2 cellular contexts compared by ENCODE assay signal in genomic region chr5:55146543-55147151, GRCh38.
TF ChIP-seq lines count a peak whose summit lies in the region.

No MANE protein-coding gene starts in this region.

TF ChIP-seq in Ishikawa, 13 proteins besides CTCF, POLR2A, EP300 and RAD21:
- TF ChIP-seq TEAD4 (IDR thresholded peaks at IDR 0.05) (no peak), FOXM1 (IDR thresholded peaks at IDR 0.05; ENCODE audit: borderline replicate concordance, low read depth) (no peak)

TF ChIP-seq in endothelial cell of umbilical vein, 7 proteins besides CTCF, POLR2A, EP300 and RAD21:
- no peak for TF ChIP-seq FOS (IDR thresholded peaks at IDR 0.05; ENCODE audit: borderline replicate concordance, insufficient read depth, low read length)
- TF ChIP-seq EZH2 (IDR thresholded peaks at IDR 0.05; ENCODE audit: borderline replicate concordance, low read depth, low read length, severe bottlenecking), result no peak
- no peak for TF ChIP-seq JUN (IDR thresholded peaks at IDR 0.05; ENCODE audit: borderline replicate concordance, insufficient read depth, insufficient read length, low read depth)
- TF ChIP-seq MYC (IDR thresholded peaks at IDR 0.05; ENCODE audit: low read depth, low read length), result no peak
- no peak for TF ChIP-seq GATA2 (IDR thresholded peaks at IDR 0.05; ENCODE audit: insufficient read depth, insufficient read length, low read depth, low read length)
- no peak for TF ChIP-seq MAX (IDR thresholded peaks at IDR 0.05; ENCODE audit: insufficient read depth, insufficient read length)
- TF ChIP-seq POLR2AphosphoS5 (IDR thresholded peaks at IDR 0.05; ENCODE audit: insufficient read depth, low read depth, low read length), result no peak
